In genomic region chr15:61086001-61086400, GRCh38 we compare ENCODE assay signal across 28 cellular contexts.
"Had no signal": no experiment of that assay in that cellular context is flagged by ENCODE, and none has a peak within 500 bp of the region (broad histone marks: within the 10 kb centered on the region; RNA-seq: fewer than 3 reads in every experiment).

No MANE protein-coding gene starts in this region.

- H3K4me1 ChIP-seq: foreskin keratinocyte had no signal

- H3K9me3 ChIP-seq: adrenal gland, body of pancreas, esophagus muscularis mucosa, gastrocnemius medialis had no signal

- FAIRE-seq: colon had no signal

- H3K36me3 ChIP-seq: adrenal gland, esophagus muscularis mucosa, gastrocnemius medialis had no signal

- H3K27me3 ChIP-seq: adrenal gland, body of pancreas, esophagus muscularis mucosa, gastrocnemius medialis had no signal

- ATAC-seq: activated CD4-positive, alpha-beta T cell treated with anti-CD3 and anti-CD28 coated beads for 36 hours; activated CD8-positive, alpha-beta memory T cell treated with anti-CD3 and anti-CD28 coated beads, Interleukin-2, amount 10 ng/mL, durations not matched to agents 7 days and 5 days; activated CD8-positive, alpha-beta T cell treated with anti-CD3 and anti-CD28 coated beads, Interleukin-2, amount 10 ng/mL, durations not matched to agents 7 days and 5 days; activated naive CD8-positive, alpha-beta T cell treated with anti-CD3 and anti-CD28 coated beads, Interleukin-2, amount 50 U/mL, for 24 hours; body of pancreas; effector memory CD8-positive, alpha-beta T cell; foreskin keratinocyte; gastrocnemius medialis had no signal

- DNase-seq: activated CD4-positive, alpha-beta memory T cell treated with anti-CD3 and anti-CD28 coated beads for 36 hours; activated CD4-positive, alpha-beta T cell treated with anti-CD3 and anti-CD28 coated beads for 36 hours; activated CD4-positive, alpha-beta T cell treated with anti-CD3 and anti-CD28 coated beads, Interleukin-2, amount 10 ng/mL, durations not matched to agents 24 days and 14 days; activated CD4-positive, CD25-positive, alpha-beta regulatory T cell; activated CD4-positive, CD25-positive, alpha-beta regulatory T cell treated with anti-CD3 and anti-CD28 coated beads, Interleukin-2, amount 50 U/mL, for 72 hours; activated CD8-positive, alpha-beta memory T cell treated with anti-CD3 and anti-CD28 coated beads, Interleukin-2, amount 10 ng/mL, durations not matched to agents 7 days and 5 days; activated CD8-positive, alpha-beta memory T cell treated with anti-CD3 and anti-CD28 coated beads, Interleukin-2, amount 50 U/mL, for 4 hours; activated CD8-positive, alpha-beta T cell treated with anti-CD3 and anti-CD28 coated beads, Interleukin-2, amount 10 ng/mL, durations not matched to agents 7 days and 5 days; activated effector memory CD4-positive, alpha-beta T cell treated with anti-CD3 and anti-CD28 coated beads, Interleukin-2, amount 50 U/mL, for 16 hours; activated naive CD4-positive, alpha-beta T cell treated with anti-CD3 and anti-CD28 coated beads for 36 hours; activated naive CD8-positive, alpha-beta T cell treated with anti-CD3 and anti-CD28 coated beads for 36 hours; activated naive CD8-positive, alpha-beta T cell treated with anti-CD3 and anti-CD28 coated beads, Interleukin-2, amount 50 U/mL, for 24 hours; activated T-cell treated with anti-CD3 and anti-CD28 coated beads, Interleukin-2, amount 50 U/mL, for 1 hour; activated T-cell treated with anti-CD3 and anti-CD28 coated beads, Interleukin-2, amount 50 U/mL, for 48 hours; adrenal gland; aorta; body of pancreas; cortex of kidney; dermis blood vessel endothelial cell; effector CD4-positive, alpha-beta T cell; effector memory CD8-positive, alpha-beta T cell; erythroblast; foreskin keratinocyte; gastrocnemius medialis; glutamatergic neuron; T1000 had no signal

- H3K27ac ChIP-seq: body of pancreas, esophagus muscularis mucosa, foreskin keratinocyte had no signal

- H3K4me3 ChIP-seq: adrenal gland, body of pancreas, esophagus muscularis mucosa, gastrocnemius medialis had no signal
